Comparison of ENCODE assay signal across 9 cellular contexts in genomic region chr9:133701321-133701980, GRCh38. TPM values are rescaled to one million over a fixed set of nuclear protein-coding genes. Genes with fewer than 3 reads are reported as not detected.
DNase-seq lines count a peak whose midpoint lies in the region; TF ChIP-seq lines count a peak whose summit lies in the region.
"Had no signal": no experiment of that assay in that cellular context is flagged by ENCODE, and none has a peak within 500 bp of the region (broad histone marks: within the 10 kb centered on the region; RNA-seq: fewer than 3 reads in every experiment).

No MANE protein-coding gene starts in this region.

- WGBS in ovary, 3 donors, result 89 to 92% (median 91%) methylated on average over 31 to 33 of the region's 33 CpGs

- H3K4me3 ChIP-seq in BLaER1 (peak overlapping the region; percentile 63), ovary (no peak overlapping the region), coronary artery (no peak overlapping the region)

- intact Hi-C loops in ovary (cut with DNase I), result no loop called here

- no peak for TF ChIP-seq EP300 in ovary (IDR thresholded peaks at IDR 0.05)

- no peaks in the 10 kb centered on the region for H3K4me1 Mint-ChIP-seq in progenitor cell of endocrine pancreas (ENCODE audit: low read depth)

- H3K27ac ChIP-seq in BLaER1 (peak overlapping the region; percentile 97), angular gyrus (ENCODE audit: low read depth, low read length) (peak overlapping the region; percentile 37), ovary (peak overlapping the region in 1 of 2 donors; percentile 48), coronary artery (no peak overlapping the region)
- H3K27ac ChIP-seq: C4-2B had no signal

- peak overlapping the region; percentile 99 for H3K4me2 ChIP-seq in BLaER1

- H4K20me1 ChIP-seq in BLaER1, result no peaks in the 10 kb centered on the region

- no peaks in the 10 kb centered on the region for H3K9me3 ChIP-seq in BLaER1
- no peaks in the 10 kb centered on the region for H3K9me3 ChIP-seq in ovary

- TF ChIP-seq POLR2A in ovary (IDR thresholded peaks at IDR 0.05), result no peak

- H3K4me3 Mint-ChIP-seq in progenitor cell of endocrine pancreas (ENCODE audit: low read depth), result no peak overlapping the region

- H3K27me3 ChIP-seq in BLaER1 (no peaks in the 10 kb centered on the region), ovary (no peaks in the 10 kb centered on the region)

- in situ Hi-C loops in ACHN (cut with HindIII; ENCODE audit: low pct_ligation_motif_present, low pct_unique_long_range_greater_than_20kb, low sequenced_read_pairs), result no loop called here

- H3K36me3 ChIP-seq in BLaER1, result no peaks in the 10 kb centered on the region
- no peaks in the 10 kb centered on the region for H3K36me3 ChIP-seq in ovary

- H3K27me3 Mint-ChIP-seq in progenitor cell of endocrine pancreas, result peaks cover 18% of the 10 kb centered on the region

- H3K27ac Mint-ChIP-seq in progenitor cell of endocrine pancreas, result no peak overlapping the region

- H3K4me1 ChIP-seq in BLaER1, result peaks cover 72% of the 10 kb centered on the region
- H3K4me1 ChIP-seq in ovary (ENCODE audit: insufficient read depth), result peaks cover 10% of the 10 kb centered on the region

- H3K36me3 Mint-ChIP-seq in progenitor cell of endocrine pancreas (ENCODE audit: insufficient read depth), result no peaks in the 10 kb centered on the region

- DNase-seq in activated CD4-positive, alpha-beta T cell treated with anti-CD3 and anti-CD28 coated beads for 1 hour, result peak; percentile 38
- DNase-seq in ovary, result peak in 4 of 5 donors; percentile 21 to 34 (median 30)
- no peak for DNase-seq in DMS153 (lab: John Stamatoyannopoulos, UW)
- DNase-seq in progenitor cell of endocrine pancreas (ENCODE audit: low spot score, unreplicated experiment), result no peak
- DNase-seq in ACHN, result no peak
- DNase-seq in coronary artery (ENCODE audit: low spot score), result no peak

- peak overlapping the region; percentile 84 for H3K9ac ChIP-seq in BLaER1

- H3K9me3 Mint-ChIP-seq in progenitor cell of endocrine pancreas (ENCODE audit: low read depth), result no peaks in the 10 kb centered on the region

- TF ChIP-seq CTCF in ovary (IDR thresholded peaks at IDR 0.05), result no peak
- TF ChIP-seq CTCF in progenitor cell of endocrine pancreas (IDR thresholded peaks at IDR 0.05; ENCODE audit: unreplicated experiment), result no peak
- TF ChIP-seq CTCF in coronary artery (IDR thresholded peaks at IDR 0.05), result no peak

RNA-seq across cellular contexts. Expression of gene SARDH, which starts 36.7 kb away (rescaled TPM):
- total RNA-seq in ovary (10 to 100 TPM in 1 of 7 donors, 1 to 10 TPM in 6; 2.5 to 10.0 (median 3.3) TPM), progenitor cell of endocrine pancreas (4.2 and 5.1 TPM in 2 replicates)
- 1 to 10 TPM; 2.8 to 5.0 TPM for polyA plus RNA-seq in ovary

Comparison
In these comparisons a context has a peak if more than half of its experiments do, and no peak if none do; other contexts are left out.
1. H3K27ac ChIP-seq: peak in BLaER1 (single experiment) and angular gyrus (single experiment); none in coronary artery (0 of 2).
2. DNase-seq: peak in activated CD4-positive, alpha-beta T cell treated with anti-CD3 and anti-CD28 coated beads for 1 hour (single experiment) and ovary (4 of 5); none in DMS153 (single experiment), progenitor cell of endocrine pancreas (single experiment), ACHN (single experiment) and coronary artery (single experiment).